ENCODE assay signal across 10 cellular contexts in the genomic region with DNA sequence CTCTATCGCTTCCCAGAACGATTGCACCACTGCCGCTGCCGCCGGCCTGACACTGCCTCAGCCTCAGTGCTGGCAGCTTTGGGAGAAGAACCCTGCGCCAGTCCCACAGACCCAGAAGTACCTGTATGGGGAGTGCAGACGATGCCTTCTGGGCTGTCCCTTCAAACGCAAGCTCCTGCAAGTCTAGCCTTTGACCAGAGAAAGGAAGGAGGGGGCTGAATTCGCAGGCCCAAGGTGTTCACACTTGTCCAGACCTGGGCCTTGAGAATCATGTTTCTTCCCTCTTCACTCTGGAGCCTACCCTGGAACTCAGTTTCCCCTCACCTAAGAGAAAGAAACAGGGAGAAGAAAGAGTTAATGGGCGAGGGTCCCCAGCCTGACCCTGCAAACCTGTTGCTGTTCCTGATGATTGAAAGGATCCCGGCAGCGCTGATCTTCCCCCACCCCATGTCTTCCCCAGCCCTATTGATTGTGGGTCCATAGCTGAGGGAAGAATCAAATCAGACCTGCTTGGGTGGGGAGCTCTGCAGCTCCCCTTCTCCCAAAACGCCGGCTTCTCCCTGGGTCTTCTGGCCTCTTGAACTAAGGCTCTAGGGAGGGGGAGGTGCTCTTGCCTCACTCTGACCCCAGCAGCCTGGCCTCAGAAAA. TPM values are rescaled to one million over a fixed set of nuclear protein-coding genes. Genes with fewer than 3 reads are reported as not detected.
DNase-seq lines count a peak whose midpoint lies in the region; ATAC-seq and TF ChIP-seq lines count a peak whose summit lies in the region.
"Had no signal": no experiment of that assay in that cellular context is flagged by ENCODE, and none has a peak within 500 bp of the region (broad histone marks: within the 10 kb centered on the region; RNA-seq: fewer than 3 reads in every experiment).

No MANE protein-coding gene starts in this region.

- peaks cover 10% of the 10 kb centered on the region for H3K36me3 Mint-ChIP-seq in chondrocyte (ENCODE audit: low read depth)
- no peaks in the 10 kb centered on the region for H3K36me3 Mint-ChIP-seq in naive thymus-derived CD8-positive, alpha-beta T cell

- H3K27me3 Mint-ChIP-seq in chondrocyte (ENCODE audit: low read depth) = no peaks in the 10 kb centered on the region
- peaks cover 1 to 24% (median 9%) of the 10 kb centered on the region in 5 donors for H3K27me3 Mint-ChIP-seq in naive thymus-derived CD8-positive, alpha-beta T cell

- H3K9me3 ChIP-seq in cardiac muscle cell (ENCODE audit: low read depth) (no peaks in the 10 kb centered on the region), upper lobe of right lung (no peaks in the 10 kb centered on the region), mesenchymal stem cell (ENCODE audit: control insufficient read depth, low read length) (no peaks in the 10 kb centered on the region)

- no peak overlapping the region for H3K4me2 ChIP-seq in mesenchymal stem cell (ENCODE audit: low read length, poor library complexity, severe bottlenecking)

- H3K9me3 Mint-ChIP-seq in chondrocyte (ENCODE audit: low read depth) = no peaks in the 10 kb centered on the region
- no peaks in the 10 kb centered on the region for H3K9me3 Mint-ChIP-seq in naive thymus-derived CD8-positive, alpha-beta T cell

- peak overlapping the region in 1 of 2 experiments; percentile 51 for H2BK12ac ChIP-seq in mesenchymal stem cell (ENCODE audit: low read length in 2 of 2)

- no peak overlapping the region for H2BK15ac ChIP-seq in mesenchymal stem cell (ENCODE audit: low read depth, poor library complexity, severe bottlenecking)

- peak overlapping the region; percentile 98 for H3K27ac Mint-ChIP-seq in chondrocyte (ENCODE audit: unreplicated experiment)
- H3K27ac Mint-ChIP-seq in naive thymus-derived CD8-positive, alpha-beta T cell = peak overlapping the region in 1 of 10 donors; percentile 81

- intact Hi-C loops in Right ventricle myocardium inferior (cut with DNase I) = loop anchor here (2.0 kb wide), 1 partner anchor 113 kb away; no protein-coding TSS in a partner anchor
- intact Hi-C loops in upper lobe of right lung (cut with DNase I) = loop anchor here (10.0 kb wide), 1 partner anchor 113 kb away; the partner anchor contains the start of gene CBL

- DNase-seq in cardiac muscle cell (ENCODE audit: low read depth in 1 of 2, low spot score in 1 of 2) = peak in 1 of 2 donors; percentile 49
- no peak for DNase-seq in Right ventricle myocardium inferior (ENCODE audit: missing footprints)
- DNase-seq in chondrocyte (ENCODE audit: low spot score) = no peak
- DNase-seq in naive thymus-derived CD8-positive, alpha-beta T cell = no peak
- DNase-seq in upper lobe of right lung = no peak
- no peak for DNase-seq in mesenchymal stem cell
- no peak for DNase-seq in HuH-7 (ENCODE audit: low spot score)
- DNase-seq in NK-92 (lab: John Stamatoyannopoulos, UW; ENCODE audit: unreplicated experiment) = no peak
- DNase-seq: cerebellar nuclear complex, NCI-H2029 had no signal

- H3K27me3 ChIP-seq in cardiac muscle cell (peaks cover 24% of the 10 kb centered on the region), upper lobe of right lung (peaks cover 26% of the 10 kb centered on the region), mesenchymal stem cell (ENCODE audit: control insufficient read depth in 1 of 2, insufficient read depth in 1 of 2, low read length in 2 of 2) (peaks cover 0 to 43% of the 10 kb centered on the region in 2 experiments)

- ATAC-seq in Right ventricle myocardium inferior = no peak
- ATAC-seq in naive thymus-derived CD8-positive, alpha-beta T cell = no peak
- no peak for ATAC-seq in upper lobe of right lung

- no peak overlapping the region for H3K14ac ChIP-seq in mesenchymal stem cell (ENCODE audit: low read length in 2 of 2)

- H2AK5ac ChIP-seq in mesenchymal stem cell (ENCODE audit: low read length, severe bottlenecking) = no peak overlapping the region

- H3K79me1 ChIP-seq in mesenchymal stem cell (replicated peaks; ENCODE audit: low read length, poor library complexity, severe bottlenecking) = peaks cover 16% of the 10 kb centered on the region

- H3K4me1 Mint-ChIP-seq in chondrocyte (ENCODE audit: low read depth) = peaks cover 62% of the 10 kb centered on the region
- peaks cover 13 to 41% (median 37%) of the 10 kb centered on the region in 4 donors for H3K4me1 Mint-ChIP-seq in naive thymus-derived CD8-positive, alpha-beta T cell

- POLR2A ChIA-PET in naive thymus-derived CD8-positive, alpha-beta T cell (lab: Charles Lee) = interaction anchor here (1.1 to 11.7 kb wide), 2 partner anchors 11 to 106 kb away, joined by 3 to 138 read pairs; no protein-coding TSS in a partner anchor

- peaks cover 50% of the 10 kb centered on the region for H3K4me1 ChIP-seq in cardiac muscle cell (ENCODE audit: low read depth)
- H3K4me1 ChIP-seq in upper lobe of right lung = peaks cover 33% of the 10 kb centered on the region
- peaks cover 51% of the 10 kb centered on the region for H3K4me1 ChIP-seq in mesenchymal stem cell (ENCODE audit: control insufficient read depth, insufficient read depth, low read depth, low read length)

- H3K18ac ChIP-seq in mesenchymal stem cell (ENCODE audit: low read depth in 1 of 2, low read length in 2 of 2) = peak overlapping the region in 1 of 2 experiments; percentile 54

- no peak overlapping the region for H2BK5ac ChIP-seq in mesenchymal stem cell (ENCODE audit: low read depth, low read length, poor library complexity, severe bottlenecking)

- peak overlapping the region; percentile 64 for H3K4me3 Mint-ChIP-seq in chondrocyte (ENCODE audit: unreplicated experiment)
- peak overlapping the region in 8 of 10 donors; percentile 8 to 83 (median 30) for H3K4me3 Mint-ChIP-seq in naive thymus-derived CD8-positive, alpha-beta T cell

- H3K27ac ChIP-seq in cardiac muscle cell (no peak overlapping the region), upper lobe of right lung (peak overlapping the region; percentile 87), mesenchymal stem cell (ENCODE audit: low read length, poor library complexity, severe bottlenecking) (no peak overlapping the region)

- peak overlapping the region; percentile 11 for H3K4me3 ChIP-seq in cardiac muscle cell
- H3K4me3 ChIP-seq in upper lobe of right lung = peak overlapping the region; percentile 57
- no peak overlapping the region for H3K4me3 ChIP-seq in mesenchymal stem cell (ENCODE audit: insufficient read depth in 1 of 2, low read depth in 1 of 2, low read length in 2 of 2)

- peak overlapping the region in 1 of 2 experiments; percentile 47 for H3K4ac ChIP-seq in mesenchymal stem cell (ENCODE audit: low read depth in 1 of 2, low read length in 2 of 2)

- H3K23ac ChIP-seq in mesenchymal stem cell (ENCODE audit: low read length in 2 of 2) = no peak overlapping the region

- no peak overlapping the region for H2AFZ ChIP-seq in mesenchymal stem cell (ENCODE audit: low read depth, low read length)

- H4K8ac ChIP-seq in mesenchymal stem cell (ENCODE audit: low read length) = no peak overlapping the region

- H3K9ac ChIP-seq in mesenchymal stem cell (ENCODE audit: low read length) = no peak overlapping the region

- 41% methylated on average over 11 of the region's 14 CpGs for WGBS in mesenchymal stem cell

- no peak overlapping the region for H2BK120ac ChIP-seq in mesenchymal stem cell (ENCODE audit: low read depth, low read length)

- H3K36me3 ChIP-seq in cardiac muscle cell = no peaks in the 10 kb centered on the region
- no peaks in the 10 kb centered on the region for H3K36me3 ChIP-seq in upper lobe of right lung
- peaks cover 0 to 15% of the 10 kb centered on the region in 2 experiments for H3K36me3 ChIP-seq in mesenchymal stem cell (ENCODE audit: control insufficient read depth in 1 of 2, insufficient read depth in 2 of 2, low read depth in 1 of 2, low read length in 2 of 2)

- no peak for TF ChIP-seq CTCF in cardiac muscle cell (IDR thresholded peaks at IDR 0.05; ENCODE audit: low read depth, low read length)
- TF ChIP-seq CTCF in chondrocyte (IDR thresholded peaks at IDR 0.05) = no peak
- no peak for TF ChIP-seq CTCF in upper lobe of right lung (IDR thresholded peaks at IDR 0.05)

- no peak overlapping the region for H4K91ac ChIP-seq in mesenchymal stem cell (ENCODE audit: low read length)

RNA-seq across cellular contexts. Expression of gene MCAM, which starts 0.8 kb away (rescaled TPM):
- total RNA-seq in cardiac muscle cell (32.5 and 49.3 TPM in 2 replicates), Right ventricle myocardium inferior (68.7 TPM), chondrocyte (170 to 527 TPM (median 509 TPM) in 3 replicates), upper lobe of right lung (134 TPM)
- polyA plus RNA-seq in cardiac muscle cell = 13.8 and 14.8 TPM in 2 replicates
- under 1 TPM; 0.33 to 0.55 TPM for total RNA-seq in naive thymus-derived CD8-positive, alpha-beta T cell
- 1 to 10 TPM in 1 of 3 donors, under 1 TPM in 2; 0.35 to 1.2 (median 0.65) TPM for polyA plus RNA-seq in naive thymus-derived CD8-positive, alpha-beta T cell
- polyA plus RNA-seq in mesenchymal stem cell (2013, experiment 1 of 2) = 80.2 TPM
- polyA plus RNA-seq in mesenchymal stem cell (2013, experiment 2 of 2) = 77.3 TPM

RNA-seq across cellular contexts. Expression of gene RNF26, which starts 16.6 kb away (rescaled TPM):
- 7.3 and 18.6 TPM in 2 replicates for total RNA-seq in cardiac muscle cell
- polyA plus RNA-seq in cardiac muscle cell = 45.6 and 99.8 TPM in 2 replicates
- 13.1 TPM for total RNA-seq in Right ventricle myocardium inferior
- total RNA-seq in chondrocyte = 22.8 to 26.0 TPM (median 24.3 TPM) in 3 replicates
- 10 to 100 TPM; 19.8 to 21.1 TPM for total RNA-seq in naive thymus-derived CD8-positive, alpha-beta T cell
- polyA plus RNA-seq in naive thymus-derived CD8-positive, alpha-beta T cell = 10 to 100 TPM; 37.0 to 45.9 (median 39.6) TPM
- 23.2 TPM for total RNA-seq in upper lobe of right lung
- polyA plus RNA-seq in mesenchymal stem cell (2013, experiment 1 of 2) = 30.2 TPM
- polyA plus RNA-seq in mesenchymal stem cell (2013, experiment 2 of 2) = 30.5 TPM

RNA-seq across cellular contexts. Expression of gene C1QTNF5, which starts 23.0 kb away (rescaled TPM):
- total RNA-seq in cardiac muscle cell (3.4 and 8.0 TPM in 2 replicates), Right ventricle myocardium inferior (17.5 TPM), chondrocyte (16.2 to 67.2 TPM (median 67.1 TPM) in 3 replicates), upper lobe of right lung (47.6 TPM)
- polyA plus RNA-seq in cardiac muscle cell = 5.8 and 10.4 TPM in 2 replicates
- total RNA-seq in naive thymus-derived CD8-positive, alpha-beta T cell = not detected
- polyA plus RNA-seq in naive thymus-derived CD8-positive, alpha-beta T cell = not detected
- polyA plus RNA-seq in mesenchymal stem cell (2013, experiment 1 of 2) = 25.1 TPM
- polyA plus RNA-seq in mesenchymal stem cell (2013, experiment 2 of 2) = 26.5 TPM

RNA-seq across cellular contexts. Expression of gene MFRP, which starts 28.8 kb away (rescaled TPM):
- total RNA-seq in cardiac muscle cell (not detected in 2 replicates), Right ventricle myocardium inferior (not detected), chondrocyte (not detected in 3 replicates), upper lobe of right lung (not detected)
- not detected in 2 replicates for polyA plus RNA-seq in cardiac muscle cell
- not detected for total RNA-seq in naive thymus-derived CD8-positive, alpha-beta T cell
- polyA plus RNA-seq in naive thymus-derived CD8-positive, alpha-beta T cell = not detected
- polyA plus RNA-seq in mesenchymal stem cell (2013, experiment 1 of 2) = not detected
- polyA plus RNA-seq in mesenchymal stem cell (2013, experiment 2 of 2) = not detected

Comparison
In these comparisons a context has a peak if more than half of its experiments do, and no peak if none do; other contexts are left out.
1. H3K4me3 ChIP-seq: peak in cardiac muscle cell (single experiment) and upper lobe of right lung (single experiment); none in mesenchymal stem cell (0 of 2).
2. RNA of gene MCAM, which starts 0.8 kb away (total RNA-seq): 170 to 527 TPM in chondrocyte, 134 TPM in upper lobe of right lung (single experiment), 68.7 TPM in Right ventricle myocardium inferior (single experiment) and 32.5 to 49.3 TPM in cardiac muscle cell; 0.33 to 0.55 TPM in naive thymus-derived CD8-positive, alpha-beta T cell; every median in the first group is over 10 times any median in the second.